Comparison of ENCODE assay signal across 8 cellular contexts in the genomic region with DNA sequence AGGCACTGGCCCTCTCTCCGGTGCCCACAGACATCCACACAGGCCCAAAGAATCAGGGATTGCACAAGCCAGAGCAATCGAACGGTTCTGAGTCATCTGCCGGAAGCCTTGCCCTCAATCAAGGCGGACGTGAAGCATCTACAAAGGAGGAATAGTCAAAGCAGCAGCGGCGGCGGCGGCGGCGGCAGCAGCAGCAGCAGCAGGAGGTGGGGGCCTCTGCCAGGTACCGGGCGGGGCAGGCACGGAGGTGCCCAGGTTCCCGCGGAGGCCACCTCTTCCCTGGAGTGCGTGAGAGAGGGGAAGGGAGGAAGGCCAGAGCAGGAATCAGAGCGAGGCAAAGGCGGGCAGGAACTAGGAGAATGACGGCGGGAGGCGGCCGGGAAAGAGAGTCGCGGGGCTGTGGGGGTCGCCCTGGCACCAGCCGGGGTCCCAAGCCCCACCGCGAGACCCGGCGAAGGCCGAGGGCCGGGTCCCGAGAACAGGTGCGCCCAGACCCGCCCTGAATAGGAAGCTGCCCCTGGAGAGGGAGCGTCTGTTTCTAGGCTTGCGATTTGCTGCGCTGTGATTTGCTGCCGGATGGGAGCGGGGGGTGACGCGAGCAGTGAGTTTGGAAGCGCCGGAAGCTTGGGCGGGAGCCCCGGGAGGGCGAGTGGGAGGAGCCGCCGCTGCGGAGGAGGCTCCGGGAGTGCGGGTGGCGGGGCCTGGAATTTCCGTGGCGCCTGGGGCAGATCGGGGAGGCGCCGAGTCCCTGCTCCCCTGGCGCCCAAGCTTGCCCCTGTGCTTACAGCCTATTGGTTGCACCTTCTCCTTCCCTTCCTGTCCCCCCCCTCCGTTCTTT. TPM values are rescaled to one million over a fixed set of nuclear protein-coding genes. Genes with fewer than 3 reads are reported as not detected.
DNase-seq lines count a peak whose midpoint lies in the region; ATAC-seq and TF ChIP-seq lines count a peak whose summit lies in the region.

A gene with protein sequence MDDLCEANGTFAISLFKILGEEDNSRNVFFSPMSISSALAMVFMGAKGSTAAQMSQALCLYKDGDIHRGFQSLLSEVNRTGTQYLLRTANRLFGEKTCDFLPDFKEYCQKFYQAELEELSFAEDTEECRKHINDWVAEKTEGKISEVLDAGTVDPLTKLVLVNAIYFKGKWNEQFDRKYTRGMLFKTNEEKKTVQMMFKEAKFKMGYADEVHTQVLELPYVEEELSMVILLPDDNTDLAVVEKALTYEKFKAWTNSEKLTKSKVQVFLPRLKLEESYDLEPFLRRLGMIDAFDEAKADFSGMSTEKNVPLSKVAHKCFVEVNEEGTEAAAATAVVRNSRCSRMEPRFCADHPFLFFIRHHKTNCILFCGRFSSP (plus strand): TSS at position 117 of the 838 bp plus-strand sequence. CDS start 8,228 bp downstream, outside the sequence.

- peaks cover 0 to 33% (median 8%) of the 10 kb centered on the region in 4 donors for H3K4me1 ChIP-seq in right lobe of liver

- H3K36me3 Mint-ChIP-seq in activated CD4-positive, alpha-beta memory T cell treated with anti-CD3 and anti-CD28 coated beads for 36 hours = peaks cover 5% of the 10 kb centered on the region

- ATAC-seq in HG03432 (IDR thresholded peaks at IDR 0.05; ENCODE audit: unreplicated experiment) (peak; percentile 96), right lobe of liver (peak; percentile 91 to 98 (median 95))

- peak within 1 kb of the TSS; percentile 88 for H3K4me3 Mint-ChIP-seq in activated CD4-positive, alpha-beta memory T cell treated with anti-CD3 and anti-CD28 coated beads for 36 hours

- TF ChIP-seq POLR2A in GM19099 (IDR thresholded peaks at IDR 0.05; ENCODE audit: extremely low read depth, insufficient read length, low read depth) (peak; percentile 79), right lobe of liver (IDR thresholded peaks at IDR 0.05) (peak; percentile 99)

- H3K36me3 ChIP-seq in right lobe of liver = no peaks in the 10 kb centered on the region

- CTCF ChIA-PET in activated CD4-positive, alpha-beta memory T cell treated with anti-CD3 and anti-CD28 coated beads for 36 hours (lab: Charles Lee) = interaction anchor here (0.7 to 1.0 kb wide), 3 partner anchors 8 to 21 kb away, joined by 3 read pairs; a partner anchor contains a TSS

- intact Hi-C loops in activated CD4-positive, alpha-beta memory T cell treated with anti-CD3 and anti-CD28 coated beads for 36 hours (cut with micrococcal nuclease) = loop anchor here (1.0 to 2.0 kb wide), 4 partner anchors 9 to 548 kb away; a partner anchor contains a TSS
- intact Hi-C loops in dorsolateral prefrontal cortex (cut with DNase I) (loop anchor here in 1 of 2 donors (5.0 to 10.0 kb wide), 2 partner anchors 125 to 548 kb away; a partner anchor contains a TSS), right lobe of liver (cut with DNase I) (no loop called here)

- H3K27me3 Mint-ChIP-seq in activated CD4-positive, alpha-beta memory T cell treated with anti-CD3 and anti-CD28 coated beads for 36 hours = no peaks in the 10 kb centered on the region

- H3K9me3 Mint-ChIP-seq in activated CD4-positive, alpha-beta memory T cell treated with anti-CD3 and anti-CD28 coated beads for 36 hours = no peaks in the 10 kb centered on the region

- peak within 1 kb of the TSS; percentile 95 for H3K27ac Mint-ChIP-seq in activated CD4-positive, alpha-beta memory T cell treated with anti-CD3 and anti-CD28 coated beads for 36 hours

- DNase-seq in AG09319 (ENCODE audit: extremely low read depth, low read depth) (peak; percentile 91), NCI-H510A treated with DMSO at 0.1 percent for 48 hours (lab: John Stamatoyannopoulos, UW) (peak; percentile 97), dorsolateral prefrontal cortex (peak; percentile 79 to 97 (median 93)), right lobe of liver (peak; percentile 95 to 98 (median 96))
- peak; percentile 91 for DNase-seq in activated CD4-positive, alpha-beta memory T cell treated with anti-CD3 and anti-CD28 coated beads for 36 hours
- DNase-seq in stimulated activated CD4-positive, alpha-beta T cell treated with anti-CD3 and anti-CD28 coated beads, Interleukin-4, amount 100 ng/mL, for 24 hours = peak; percentile 80

- H3K4me3 ChIP-seq in dorsolateral prefrontal cortex = peak within 1 kb of the TSS; percentile 67 to 98 (median 87)
- peak within 1 kb of the TSS; percentile 68 to 79 (median 79) for H3K4me3 ChIP-seq in right lobe of liver

- no peaks in the 10 kb centered on the region for H3K9me3 ChIP-seq in right lobe of liver

- H3K27me3 ChIP-seq in dorsolateral prefrontal cortex = no peaks in the 10 kb centered on the region
- H3K27me3 ChIP-seq in right lobe of liver = no peaks in the 10 kb centered on the region

- peak within 1 kb of the TSS; percentile 82 to 99 (median 97) for H3K27ac ChIP-seq in dorsolateral prefrontal cortex
- peak within 1 kb of the TSS; percentile 96 to 99 (median 98) for H3K27ac ChIP-seq in right lobe of liver

- WGBS in right lobe of liver (ENCODE audit: insufficient coverage, low coverage, low lambda C conversion rate, missing lambda C conversion rate) = 0% methylated on average over 26 of the region's 62 CpGs

- POLR2A ChIA-PET in activated CD4-positive, alpha-beta memory T cell treated with anti-CD3 and anti-CD28 coated beads for 36 hours (lab: Charles Lee) = interaction anchor here (1.2 kb wide), 1 partner anchor 21 kb away, joined by 3 read pairs; a partner anchor contains a TSS

- peaks cover 41% of the 10 kb centered on the region for H3K4me1 Mint-ChIP-seq in activated CD4-positive, alpha-beta memory T cell treated with anti-CD3 and anti-CD28 coated beads for 36 hours (ENCODE audit: low read depth)

- TF ChIP-seq CTCF in AG09319 (IDR thresholded peaks at IDR 0.05; ENCODE audit: low read depth, low read length) (no peak), dorsolateral prefrontal cortex (IDR thresholded peaks at IDR 0.05 in 54 of 56, conservative IDR thresholded peaks at IDR 0.05 in 2 of 56; ENCODE audit: low read depth in 1 of 56, partially characterized antibody in 56 of 56) (peak in 31 of 56 donors; percentile 5 to 53 (median 21)), right lobe of liver (IDR thresholded peaks at IDR 0.05) (no peak)

RNA-seq across cellular contexts. Expression of the gene that starts here (rescaled TPM):
- 10 to 100 TPM; 14.6 to 14.9 TPM for total RNA-seq in activated CD4-positive, alpha-beta memory T cell treated with anti-CD3 and anti-CD28 coated beads for 36 hours
- total RNA-seq in dorsolateral prefrontal cortex (10 to 100 TPM in 6 of 120 experiments, 1 to 10 TPM in 114; 1.8 to 12.8 (median 5.7) TPM), right lobe of liver (10 to 100 TPM in 4 of 6 experiments, 1 to 10 TPM in 2; 2.8 to 44.2 (median 16.8) TPM)

Comparison
In these comparisons a context has a peak if more than half of its experiments do, and no peak if none do; other contexts are left out.
1. Peak in every context shown above with its lines: DNase-seq, ATAC-seq, H3K4me3 ChIP-seq and H3K27ac ChIP-seq.
2. CTCF ChIP-seq: peak in dorsolateral prefrontal cortex (31 of 56); none in AG09319 (single experiment) and right lobe of liver (0 of 4).